Comparison of ENCODE assay signal across 15 cellular contexts in genomic region chr19:46298477-46299003, GRCh38. TPM values are rescaled to one million over a fixed set of nuclear protein-coding genes. Genes with fewer than 3 reads are reported as not detected.
DNase-seq lines count a peak whose midpoint lies in the region; ATAC-seq and TF ChIP-seq lines count a peak whose summit lies in the region.
"Had no signal": no experiment of that assay in that cellular context is flagged by ENCODE, and none has a peak within 500 bp of the region (broad histone marks: within the 10 kb centered on the region; RNA-seq: fewer than 3 reads in every experiment).

No MANE protein-coding gene starts in this region.

- peaks cover 34 to 63% of the 10 kb centered on the region in 2 donors for H3K4me1 ChIP-seq in adrenal gland (replicated peaks in 1 of 2)
- peaks cover 0 to 69% of the 10 kb centered on the region in 2 donors for H3K4me1 ChIP-seq in right atrium auricular region
- H3K4me1 ChIP-seq in rectal smooth muscle tissue (ENCODE audit: control insufficient read depth, insufficient read depth, low read length): peaks cover 34% of the 10 kb centered on the region

- ATAC-seq in activated T-cell treated with anti-CD3 and anti-CD28 coated beads, Interleukin-2, amount 50 U/mL, for 72 hours (replicated peaks in 1 of 2): no peak
- no peak for ATAC-seq in effector memory CD8-positive, alpha-beta T cell (replicated peaks)
- ATAC-seq: activated CD8-positive, alpha-beta memory T cell treated with anti-CD3 and anti-CD28 coated beads, Interleukin-2, amount 10 ng/mL, durations not matched to agents 7 days and 5 days; CD8-positive, alpha-beta T cell; stimulated activated naive CD8-positive, alpha-beta T cell treated with anti-CD3 and anti-CD28 coated beads, Interleukin-15, Interleukin-2, amounts not matched to agents 100 U/mL and 50 U/mL, for 24 hours had no signal

- peak; percentile 51 for DNase-seq in D341Med (ENCODE audit: low spot score)
- DNase-seq in adrenal gland: peak in 2 of 7 donors; percentile 39 to 58
- DNase-seq in right atrium auricular region (ENCODE audit: low spot score): no peak
- no peak for DNase-seq in activated T-cell treated with anti-CD3 and anti-CD28 coated beads, Interleukin-2, amount 50 U/mL, for 72 hours
- DNase-seq in NCI-H524 treated with DMSO at 0.1 percent for 48 hours (lab: John Stamatoyannopoulos, UW): no peak
- DNase-seq in effector memory CD8-positive, alpha-beta T cell: no peak
- DNase-seq in NK-92 treated with Interleukin-12 subunit alpha and Interleukin-12 subunit beta, amount 100 ng/mL, for 24 hours (lab: John Stamatoyannopoulos, UW): no peak
- DNase-seq: activated CD8-positive, alpha-beta memory T cell treated with anti-CD3 and anti-CD28 coated beads, Interleukin-2, amount 10 ng/mL, durations not matched to agents 7 days and 5 days; CD8-positive, alpha-beta T cell; cerebellar nuclear complex; GOT3; immature natural killer cell; stimulated activated naive CD8-positive, alpha-beta T cell treated with anti-CD3 and anti-CD28 coated beads, Interleukin-15, Interleukin-2, amounts not matched to agents 100 U/mL and 50 U/mL, for 24 hours had no signal

- H3K4me3 ChIP-seq in adrenal gland: peak overlapping the region in 2 of 4 donors; percentile 26 to 57
- H3K4me3 ChIP-seq in right atrium auricular region: peak overlapping the region; percentile 58 to 65
- peak overlapping the region; percentile 50 for H3K4me3 ChIP-seq in rectal smooth muscle tissue (ENCODE audit: low read length)

- 5 to 12% (median 8%) methylated on average over 2 to 7 of the region's 7 CpGs for WGBS in adrenal gland, 4 donors

- no peak overlapping the region for H3K27ac Mint-ChIP-seq in activated T-cell treated with anti-CD3 and anti-CD28 coated beads, Interleukin-2, amount 50 U/mL, for 72 hours
- H3K27ac Mint-ChIP-seq in effector memory CD8-positive, alpha-beta T cell: no peak overlapping the region
- H3K27ac Mint-ChIP-seq: activated CD8-positive, alpha-beta memory T cell treated with anti-CD3 and anti-CD28 coated beads, Interleukin-2, amount 10 ng/mL, durations not matched to agents 7 days and 5 days; CD8-positive, alpha-beta T cell; immature natural killer cell had no signal

- intact Hi-C loops in adrenal gland (cut with DNase I): no loop called here

- no peak for TF ChIP-seq CTCF in adrenal gland (IDR thresholded peaks at IDR 0.05)
- TF ChIP-seq CTCF in right atrium auricular region (IDR thresholded peaks at IDR 0.05): no peak

- no peaks in the 10 kb centered on the region for H3K4me1 Mint-ChIP-seq in activated T-cell treated with anti-CD3 and anti-CD28 coated beads, Interleukin-2, amount 50 U/mL, for 72 hours (ENCODE audit: low read depth)
- H3K4me1 Mint-ChIP-seq in effector memory CD8-positive, alpha-beta T cell (ENCODE audit: low read depth in 2 of 2): peaks cover 0 to 6% of the 10 kb centered on the region in 2 donors
- H3K4me1 Mint-ChIP-seq: activated CD8-positive, alpha-beta memory T cell treated with anti-CD3 and anti-CD28 coated beads, Interleukin-2, amount 10 ng/mL, durations not matched to agents 7 days and 5 days; immature natural killer cell had no signal

- H3K27ac ChIP-seq in adrenal gland: peak overlapping the region in 4 of 5 donors; percentile 62 to 93 (median 83)
- H3K27ac ChIP-seq in right atrium auricular region: peak overlapping the region; percentile 96 to 97
- H3K27ac ChIP-seq in rectal smooth muscle tissue (ENCODE audit: low read depth, low read length): peak overlapping the region; percentile 92
- H3K27ac ChIP-seq: HL-60 had no signal

- H3K9ac ChIP-seq in rectal smooth muscle tissue (ENCODE audit: low read length): peak overlapping the region; percentile 54

- H3K27me3 Mint-ChIP-seq in activated T-cell treated with anti-CD3 and anti-CD28 coated beads, Interleukin-2, amount 50 U/mL, for 72 hours (ENCODE audit: low read depth): peaks cover 30% of the 10 kb centered on the region
- peaks cover 36 to 55% of the 10 kb centered on the region in 2 donors for H3K27me3 Mint-ChIP-seq in effector memory CD8-positive, alpha-beta T cell

- H3K9me3 ChIP-seq in adrenal gland (replicated peaks in 1 of 3) (no peaks in the 10 kb centered on the region), right atrium auricular region (no peaks in the 10 kb centered on the region)

- no peaks in the 10 kb centered on the region for H3K9me3 Mint-ChIP-seq in activated T-cell treated with anti-CD3 and anti-CD28 coated beads, Interleukin-2, amount 50 U/mL, for 72 hours
- H3K9me3 Mint-ChIP-seq in effector memory CD8-positive, alpha-beta T cell: no peaks in the 10 kb centered on the region
- H3K9me3 Mint-ChIP-seq: CD8-positive, alpha-beta T cell had no signal

- H3K27me3 ChIP-seq in adrenal gland (no peaks in the 10 kb centered on the region), right atrium auricular region (no peaks in the 10 kb centered on the region), rectal smooth muscle tissue (ENCODE audit: control insufficient read depth, insufficient read depth, low read length) (no peaks in the 10 kb centered on the region)

- H3K36me3 Mint-ChIP-seq in activated T-cell treated with anti-CD3 and anti-CD28 coated beads, Interleukin-2, amount 50 U/mL, for 72 hours (ENCODE audit: insufficient read depth in 2 of 2): no peaks in the 10 kb centered on the region
- no peaks in the 10 kb centered on the region for H3K36me3 Mint-ChIP-seq in effector memory CD8-positive, alpha-beta T cell (ENCODE audit: insufficient read depth)
- H3K36me3 Mint-ChIP-seq: activated CD8-positive, alpha-beta memory T cell treated with anti-CD3 and anti-CD28 coated beads, Interleukin-2, amount 10 ng/mL, durations not matched to agents 7 days and 5 days; CD8-positive, alpha-beta T cell had no signal

- H3K36me3 ChIP-seq in adrenal gland (replicated peaks in 1 of 2) (no peaks in the 10 kb centered on the region), right atrium auricular region (peaks cover 12% of the 10 kb centered on the region), rectal smooth muscle tissue (ENCODE audit: control insufficient read depth, insufficient read depth, low read length) (no peaks in the 10 kb centered on the region)

- H3K4me3 Mint-ChIP-seq in activated T-cell treated with anti-CD3 and anti-CD28 coated beads, Interleukin-2, amount 50 U/mL, for 72 hours: no peak overlapping the region
- no peak overlapping the region for H3K4me3 Mint-ChIP-seq in effector memory CD8-positive, alpha-beta T cell
- H3K4me3 Mint-ChIP-seq: activated CD8-positive, alpha-beta memory T cell treated with anti-CD3 and anti-CD28 coated beads, Interleukin-2, amount 10 ng/mL, durations not matched to agents 7 days and 5 days; CD8-positive, alpha-beta T cell; immature natural killer cell had no signal

- TF ChIP-seq POLR2A in adrenal gland (IDR thresholded peaks at IDR 0.05): no peak

RNA-seq across cellular contexts. Expression of gene HIF3A, which starts 1.7 kb away (rescaled TPM):
- total RNA-seq in adrenal gland (10 to 100 TPM in 7 of 8 donors, 1 to 10 TPM in 1; 4.4 to 67.0 (median 24.0) TPM), right atrium auricular region (100 to 1,000 TPM in 1 of 2 donors, 10 to 100 TPM in 1; 73.1 to 123 TPM)
- 10 to 100 TPM in 2 of 3 donors, 1 to 10 TPM in 1; 2.7 to 69.0 (median 17.2) TPM for polyA plus RNA-seq in adrenal gland
- not detected for total RNA-seq in activated T-cell treated with anti-CD3 and anti-CD28 coated beads, Interleukin-2, amount 50 U/mL, for 72 hours
- total RNA-seq: activated CD8-positive, alpha-beta memory T cell treated with anti-CD3 and anti-CD28 coated beads, Interleukin-2, amount 10 ng/mL, durations not matched to agents 7 days and 5 days; CD8-positive, alpha-beta T cell had no signal
- polyA plus RNA-seq: immature natural killer cell had no signal

RNA-seq across cellular contexts. Expression of gene PPP5C, which starts 48.3 kb away (rescaled TPM):
- total RNA-seq in adrenal gland: 10 to 100 TPM; 56.3 to 97.6 (median 74.4) TPM
- polyA plus RNA-seq in adrenal gland: 100 to 1,000 TPM in 1 of 3 donors, 10 to 100 TPM in 2; 42.3 to 135 (median 75.4) TPM
- 10 to 100 TPM; 59.1 to 84.3 TPM for total RNA-seq in right atrium auricular region
- 10 to 100 TPM; 56.6 to 73.7 TPM for total RNA-seq in activated T-cell treated with anti-CD3 and anti-CD28 coated beads, Interleukin-2, amount 50 U/mL, for 72 hours

Comparison
In these comparisons a context has a peak if more than half of its experiments do, and no peak if none do; other contexts are left out.
1. RNA of gene HIF3A, which starts 1.7 kb away (total RNA-seq): 73.1 to 123 TPM in right atrium auricular region and 4.4 to 67.0 TPM in adrenal gland; not detected in activated T-cell treated with anti-CD3 and anti-CD28 coated beads, Interleukin-2, amount 50 U/mL, for 72 hours; every median in the first group is over 4 times any median in the second.
2. Peak in every context shown above with its lines, with median percentiles within 50 percentile points of each other: H3K27ac ChIP-seq.